Comparison of ENCODE assay signal across 24 cellular contexts in the genomic region with DNA sequence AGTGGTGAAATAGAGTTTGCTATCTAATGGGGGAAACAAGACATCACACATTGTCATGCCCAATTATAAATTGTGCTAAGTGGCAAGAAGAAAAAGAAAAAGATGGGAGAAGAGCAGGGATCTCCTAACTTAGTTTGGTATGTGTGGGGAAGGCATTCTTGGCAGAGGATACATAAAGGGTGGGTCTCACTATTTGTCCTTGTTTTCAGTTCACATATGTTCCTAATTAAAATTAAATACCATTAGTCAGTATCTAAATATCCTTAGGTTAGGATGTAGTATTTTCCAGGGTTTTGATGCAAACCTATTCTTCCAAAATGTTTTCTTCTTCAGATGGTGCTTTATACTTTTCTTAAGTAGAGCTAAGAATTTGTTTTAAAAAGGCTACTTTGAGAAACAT.
A peak's percentile ranks its signal among the peaks of the same experiment; 100 is the strongest.
DNase-seq lines count a peak whose midpoint lies in the region; TF ChIP-seq lines count a peak whose summit lies in the region.
"Had no signal": no experiment of that assay in that cellular context is flagged by ENCODE, and none has a peak within 500 bp of the region (broad histone marks: within the 10 kb centered on the region; RNA-seq: fewer than 3 reads in every experiment).

No MANE protein-coding gene starts in this region.

- H4K8ac ChIP-seq in H9 (replicated peaks; ENCODE audit: insufficient read length, low read depth, low read length), result no peak overlapping the region

- no peaks in the 10 kb centered on the region for H3K79me2 ChIP-seq in fibroblast of lung (ENCODE audit: control insufficient read depth, insufficient read depth, low read length)
- no peaks in the 10 kb centered on the region for H3K79me2 ChIP-seq in H9 (ENCODE audit: insufficient read depth, low read length)

- H3K4me1 ChIP-seq in fibroblast of lung (ENCODE audit: control insufficient read depth, extremely low read depth, insufficient read depth, low read length) (peaks cover 4% of the 10 kb centered on the region), skeletal muscle satellite cell (ENCODE audit: control insufficient read depth, insufficient read depth, low read length) (peaks cover 7% of the 10 kb centered on the region), H9 (ENCODE audit: insufficient read depth, low read length) (no peaks in the 10 kb centered on the region)

- no peak overlapping the region for H2AK5ac ChIP-seq in H9 (ENCODE audit: insufficient read length, low read length)

- H2BK20ac ChIP-seq in H9 (ENCODE audit: low read depth, low read length, poor library complexity, severe bottlenecking), result no peak overlapping the region

- no peaks in the 10 kb centered on the region for H3K23me2 ChIP-seq in H9 (ENCODE audit: insufficient read length, low read depth, low read length, poor library complexity, severe bottlenecking)

- H2BK15ac ChIP-seq in H9 (ENCODE audit: low read depth, low read length), result no peak overlapping the region

- H2AFZ ChIP-seq in fibroblast of lung (ENCODE audit: low read length) (no peak overlapping the region), H9 (ENCODE audit: low read length) (no peak overlapping the region)

- no peak overlapping the region for H3K4ac ChIP-seq in H9 (ENCODE audit: low read depth, low read length)

- no peak for TF ChIP-seq CTCF in fibroblast of lung (conservative IDR thresholded peaks at IDR 0.05 in 1 of 2, IDR thresholded peaks at IDR 0.05 in 1 of 2; ENCODE audit: low read depth in 1 of 2, low read length in 2 of 2)
- TF ChIP-seq CTCF in H9 (conservative IDR thresholded peaks at IDR 0.05), result no peak

- H2BK12ac ChIP-seq in H9 (ENCODE audit: insufficient read length, low read depth, low read length), result no peak overlapping the region

- H3K4me3 Mint-ChIP-seq in H9, result no peak overlapping the region
- H3K4me3 Mint-ChIP-seq: activated naive CD8-positive, alpha-beta T cell treated with anti-CD3 and anti-CD28 coated beads, Interleukin-2, amount 50 U/mL, for 24 hours; CD4-positive, alpha-beta T cell; central memory CD8-positive, alpha-beta T cell; dendritic cell treated with granulocyte-macrophage colony-stimulating factor and Interleukin-4, amounts not matched to agents 40 ng/mL and 50 ng/mL, for 4 days; IgD-negative memory B cell; immature natural killer cell; natural killer cell treated with Interleukin-12 subunit alpha and Interleukin-12 subunit beta and Interleukin-15 and Interleukin-18, amount 100 ng/mL, for 72 hours; stimulated activated memory B cell treated with anti-CD40 and anti-IgM and Interleukin-4, amounts not matched to agents 10 μg/mL and 1 μg/mL and 100 μg/mL, for 72 hours; T-helper 17 cell had no signal

- no peak overlapping the region for H3K27ac Mint-ChIP-seq in H9
- H3K27ac Mint-ChIP-seq: activated naive CD8-positive, alpha-beta T cell treated with anti-CD3 and anti-CD28 coated beads, Interleukin-2, amount 50 U/mL, for 24 hours; CD4-positive, alpha-beta T cell; dendritic cell treated with granulocyte-macrophage colony-stimulating factor and Interleukin-4, amounts not matched to agents 40 ng/mL and 50 ng/mL, for 4 days; stimulated activated memory B cell treated with anti-CD40 and anti-IgM and Interleukin-4, amounts not matched to agents 10 μg/mL and 1 μg/mL and 100 μg/mL, for 72 hours; T-helper 17 cell had no signal

- H3K56ac ChIP-seq in H9 (ENCODE audit: insufficient read length, low read depth, low read length), result no peak overlapping the region

- H3K36me3 ChIP-seq in fibroblast of lung (ENCODE audit: control insufficient read depth, insufficient read depth, low read length) (no peaks in the 10 kb centered on the region), skeletal muscle satellite cell (ENCODE audit: insufficient read depth, low read length) (no peaks in the 10 kb centered on the region)
- H3K36me3 ChIP-seq: transverse colon had no signal

- H3K18ac ChIP-seq in H9 (ENCODE audit: insufficient read length, low read depth, low read length), result no peak overlapping the region

- H3K36me3 Mint-ChIP-seq in H9 (ENCODE audit: insufficient read depth in 1 of 3, low read depth in 3 of 3), result no peaks in the 10 kb centered on the region
- H3K36me3 Mint-ChIP-seq: immature natural killer cell; natural killer cell treated with Interleukin-12 subunit alpha and Interleukin-12 subunit beta and Interleukin-15 and Interleukin-18, amount 100 ng/mL, for 72 hours; stimulated activated memory B cell treated with anti-CD40 and anti-IgM and Interleukin-4, amounts not matched to agents 10 μg/mL and 1 μg/mL and 100 μg/mL, for 72 hours had no signal

- H3K23ac ChIP-seq in H9 (ENCODE audit: insufficient read length, low read depth, low read length), result no peak overlapping the region

- H2BK5ac ChIP-seq in H9 (ENCODE audit: insufficient read length, low read length), result no peak overlapping the region

- H3K27me3 ChIP-seq in fibroblast of lung (ENCODE audit: control insufficient read depth, insufficient read depth, low read length) (no peaks in the 10 kb centered on the region), skeletal muscle satellite cell (ENCODE audit: control insufficient read depth, insufficient read depth, low read length) (no peaks in the 10 kb centered on the region), H9 (ENCODE audit: insufficient read depth, low read length) (no peaks in the 10 kb centered on the region)
- H3K27me3 ChIP-seq: transverse colon had no signal

- H3T11ph ChIP-seq in H9 (ENCODE audit: low read length), result no peak overlapping the region

- no peak overlapping the region for H4K5ac ChIP-seq in H9 (ENCODE audit: insufficient read length, low read depth, low read length)

- DNase-seq in EL, result peak; percentile 24
- DNase-seq in RPMI7951 (ENCODE audit: low read depth), result peak; percentile 38
- peak; percentile 31 to 55 for DNase-seq in fibroblast of lung (ENCODE audit: low read depth in 2 of 2)
- no peak for DNase-seq in iPS-NIHi11 (ENCODE audit: low spot score)
- no peak for DNase-seq in HT-29 (ENCODE audit: low spot score)
- DNase-seq in H9, result no peak
- DNase-seq: activated CD4-positive, alpha-beta T cell treated with anti-CD3 and anti-CD28 coated beads, Interleukin-2, amount 50 U/mL, for 4 hours; activated naive CD8-positive, alpha-beta T cell treated with anti-CD3 and anti-CD28 coated beads, Interleukin-2, amount 50 U/mL, for 24 hours; activated T-cell treated with anti-CD3 and anti-CD28 coated beads, Interleukin-2, amount 50 U/mL, for 48 hours; AML-193; CD4-positive, alpha-beta T cell; erythroblast; hypothalamus; immature natural killer cell; left colon; NCI-H446 treated with DMSO at 0.1 percent for 48 hours; T-helper 17 cell; transverse colon had no signal

- no peaks in the 10 kb centered on the region for H3K9me3 Mint-ChIP-seq in H9
- H3K9me3 Mint-ChIP-seq: activated naive CD8-positive, alpha-beta T cell treated with anti-CD3 and anti-CD28 coated beads, Interleukin-2, amount 50 U/mL, for 24 hours; CD4-positive, alpha-beta T cell; central memory CD8-positive, alpha-beta T cell; dendritic cell treated with granulocyte-macrophage colony-stimulating factor and Interleukin-4, amounts not matched to agents 40 ng/mL and 50 ng/mL, for 4 days; IgD-negative memory B cell; immature natural killer cell; natural killer cell treated with Interleukin-12 subunit alpha and Interleukin-12 subunit beta and Interleukin-15 and Interleukin-18, amount 100 ng/mL, for 72 hours; stimulated activated memory B cell treated with anti-CD40 and anti-IgM and Interleukin-4, amounts not matched to agents 10 μg/mL and 1 μg/mL and 100 μg/mL, for 72 hours had no signal

- H3K4me2 ChIP-seq in fibroblast of lung (ENCODE audit: extremely low read depth, insufficient read depth, low read length) (no peak overlapping the region), skeletal muscle satellite cell (ENCODE audit: low read length) (peak overlapping the region; percentile 28), H9 (ENCODE audit: insufficient read depth, insufficient read length, low read length) (no peak overlapping the region)

- no peak overlapping the region for H2BK120ac ChIP-seq in H9 (ENCODE audit: low read depth, low read length, poor library complexity, severe bottlenecking)

- H3K27me3 Mint-ChIP-seq in H9 (ENCODE audit: low read depth), result no peaks in the 10 kb centered on the region; the same call in 1 of the 2 replicates
- H3K27me3 Mint-ChIP-seq: CD4-positive, alpha-beta T cell; IgD-negative memory B cell; natural killer cell treated with Interleukin-12 subunit alpha and Interleukin-12 subunit beta and Interleukin-15 and Interleukin-18, amount 100 ng/mL, for 72 hours; stimulated activated memory B cell treated with anti-CD40 and anti-IgM and Interleukin-4, amounts not matched to agents 10 μg/mL and 1 μg/mL and 100 μg/mL, for 72 hours had no signal

- H3K9ac ChIP-seq in fibroblast of lung (ENCODE audit: insufficient read depth, low read length), result no peak overlapping the region
- H3K9ac ChIP-seq in skeletal muscle satellite cell (ENCODE audit: low read depth, low read length), result no peak overlapping the region
- H3K9ac ChIP-seq in H9 (ENCODE audit: extremely low read depth, insufficient read length, low read length), result no peak overlapping the region

- no peak overlapping the region for H4K91ac ChIP-seq in H9 (ENCODE audit: insufficient read length, low read depth, low read length)

- H3K27ac ChIP-seq in fibroblast of lung (ENCODE audit: insufficient read depth, low read length) (no peak overlapping the region), H9 (ENCODE audit: insufficient read length, low read depth, low read length) (no peak overlapping the region)
- H3K27ac ChIP-seq: transverse colon had no signal

- H3K4me3 ChIP-seq in fibroblast of lung (replicated peaks in 1 of 4; ENCODE audit: control extremely low read depth in 1 of 4, insufficient read depth in 1 of 4, low read depth in 3 of 4, low read length in 4 of 4) (no peak overlapping the region), skeletal muscle satellite cell (ENCODE audit: low read length) (no peak overlapping the region)
- H3K4me3 ChIP-seq: transverse colon had no signal

- no peak overlapping the region for H3K14ac ChIP-seq in H9 (ENCODE audit: insufficient read depth, low read length)

- H4K20me1 ChIP-seq in fibroblast of lung (ENCODE audit: control insufficient read depth, extremely low read depth, insufficient read depth, low read length) (no peaks in the 10 kb centered on the region), H9 (ENCODE audit: control insufficient read depth, insufficient read depth, insufficient read length) (no peaks in the 10 kb centered on the region)

- 0 out of 4 replicates have a peak, but pooled peaks cover 0 to 2% of the 10 kb centered on the region in 2 experiments for H3K4me1 Mint-ChIP-seq in H9
- H3K4me1 Mint-ChIP-seq: activated naive CD8-positive, alpha-beta T cell treated with anti-CD3 and anti-CD28 coated beads, Interleukin-2, amount 50 U/mL, for 24 hours; central memory CD8-positive, alpha-beta T cell; IgD-negative memory B cell had no signal

- no peaks in the 10 kb centered on the region for H3K9me3 ChIP-seq in fibroblast of lung (ENCODE audit: control insufficient read depth, insufficient read depth, low read depth, low read length)
- H3K9me3 ChIP-seq in skeletal muscle satellite cell (replicated peaks; ENCODE audit: low read length), result no peaks in the 10 kb centered on the region
- no peaks in the 10 kb centered on the region for H3K9me3 ChIP-seq in H9 (ENCODE audit: control insufficient read depth, low read depth, low read length)
- H3K9me3 ChIP-seq: transverse colon had no signal

- H3K79me1 ChIP-seq in H9 (ENCODE audit: insufficient read depth, low read depth, low read length, poor library complexity, severe bottlenecking), result peaks cover 5% of the 10 kb centered on the region

Comparison
In these comparisons a context has a peak if more than half of its experiments do, and no peak if none do; other contexts are left out.
1. DNase-seq: peak in EL (single experiment), RPMI7951 (single experiment) and fibroblast of lung (2 of 2); none in iPS-NIHi11 (single experiment), HT-29 (single experiment) and H9 (single experiment).